19 cellular contexts compared by ENCODE assay signal in genomic region chr11:44505591-44506054, GRCh38. TPM values are rescaled to one million over a fixed set of nuclear protein-coding genes. Genes with fewer than 3 reads are reported as not detected.
DNase-seq lines count a peak whose midpoint lies in the region; ATAC-seq and TF ChIP-seq lines count a peak whose summit lies in the region.
"Had no signal": no experiment of that assay in that cellular context is flagged by ENCODE, and none has a peak within 500 bp of the region (broad histone marks: within the 10 kb centered on the region; RNA-seq: fewer than 3 reads in every experiment).

No MANE protein-coding gene starts in this region.

- H3K4me3 ChIP-seq in mammary epithelial cell (replicated peaks in 1 of 3; ENCODE audit: insufficient read depth in 1 of 3, low read depth in 2 of 3, low read length in 3 of 3): no peak overlapping the region
- H3K4me3 ChIP-seq: colonic mucosa, thoracic aorta had no signal

- DNase-seq in CMK (ENCODE audit: low read depth) (peak; percentile 44), LHCN-M2 (ENCODE audit: low read depth) (peak; percentile 72), mammary epithelial cell (peak; percentile 63), kidney glomerular epithelial cell (lab: John Stamatoyannopoulos, UW) (peak; percentile 68), anterior cingulate cortex (lab: John Stamatoyannopoulos, UW) (no peak), midbrain (lab: John Stamatoyannopoulos, UW) (no peak)
- DNase-seq in activated T-cell treated with anti-CD3 and anti-CD28 coated beads, Interleukin-2, amount 50 U/mL, for 1 hour: no peak
- DNase-seq: activated CD8-positive, alpha-beta memory T cell treated with anti-CD3 and anti-CD28 coated beads, Interleukin-2, amount 50 U/mL, for 4 hours; activated naive CD8-positive, alpha-beta T cell treated with anti-CD3 and anti-CD28 coated beads for 36 hours; colonic mucosa; foreskin melanocyte; KG1; NCI-H146; NCI-H446 treated with DMSO at 0.1 percent for 48 hours; stimulated activated CD4-positive, alpha-beta T cell treated with anti-CD3 and anti-CD28 coated beads, Interleukin-12 subunit alpha, Interleukin-12 subunit beta, amount 100 ng/mL, for 4 hours; SW 1271 had no signal

- H2AFZ ChIP-seq in mammary epithelial cell (ENCODE audit: low read depth, low read length): no peak overlapping the region

- H3K36me3 ChIP-seq in mammary epithelial cell (ENCODE audit: insufficient read depth, low read length): no peaks in the 10 kb centered on the region
- H3K36me3 ChIP-seq: colonic mucosa, thoracic aorta had no signal

- H3K9me3 ChIP-seq in mammary epithelial cell (replicated peaks; ENCODE audit: insufficient read depth, low read length): peaks cover 6% of the 10 kb centered on the region
- H3K9me3 ChIP-seq: colonic mucosa had no signal

- no peak overlapping the region for H3K27ac ChIP-seq in mammary epithelial cell (ENCODE audit: insufficient read depth, low read depth, low read length)
- H3K27ac ChIP-seq: colonic mucosa, thoracic aorta had no signal

- intact Hi-C loops in mammary epithelial cell (cut with micrococcal nuclease): no loop called here

- no peaks in the 10 kb centered on the region for H3K79me2 ChIP-seq in mammary epithelial cell (ENCODE audit: insufficient read depth, low read length)

- no peaks in the 10 kb centered on the region for H4K20me1 ChIP-seq in mammary epithelial cell (ENCODE audit: insufficient read depth, low read length)

- H3K27me3 ChIP-seq in mammary epithelial cell (ENCODE audit: insufficient read depth, low read length): peaks cover 2% of the 10 kb centered on the region
- H3K27me3 ChIP-seq: colonic mucosa had no signal

- ATAC-seq in HG03095 (IDR thresholded peaks at IDR 0.05; ENCODE audit: unreplicated experiment): no peak
- ATAC-seq: activated CD4-positive, CD25-positive, alpha-beta regulatory T cell treated with anti-CD3 and anti-CD28 coated beads, Interleukin-2, amount 50 U/mL, for 24 hours had no signal

- 48% methylated on average over 4 of the region's 5 CpGs for WGBS in mammary epithelial cell (ENCODE audit: low coverage, missing lambda C conversion rate)

- CTCF ChIA-PET in mammary epithelial cell (lab: Charles Lee; ENCODE audit: low non-redundant PET): no interaction called here

- BruUV-seq in mammary epithelial cell (replicated peaks; lab: Mats Ljungman, UMichigan): no TSS peak

- H3K4me1 ChIP-seq in mammary epithelial cell (ENCODE audit: insufficient read depth, low read length): peaks cover 3% of the 10 kb centered on the region
- H3K4me1 ChIP-seq: colonic mucosa had no signal

- H3K4me2 ChIP-seq in mammary epithelial cell (ENCODE audit: insufficient read depth, low read depth, low read length): no peak overlapping the region

- dilution Hi-C loops in mammary epithelial cell (cut with HindIII; ENCODE audit: low sequenced_read_pairs): no loop called here

- H3K9ac ChIP-seq in mammary epithelial cell (ENCODE audit: insufficient read depth, low read length): no peak overlapping the region

- in situ Hi-C loops in mammary epithelial cell (cut with MboI; ENCODE audit: low sequenced_read_pairs in 2 of 2): no loop called here

- no peak for TF ChIP-seq CTCF in mammary epithelial cell (conservative IDR thresholded peaks at IDR 0.05 in 1 of 2, IDR thresholded peaks at IDR 0.05 in 1 of 2; ENCODE audit: extremely low read depth in 1 of 2, insufficient read depth in 1 of 2, low read depth in 1 of 2, low read length in 2 of 2)

RNA-seq across cellular contexts. Expression of gene CD82, which starts 59.8 kb away (rescaled TPM):
- total RNA-seq in LHCN-M2 (2014; rRNA removed) (304 and 372 TPM in 2 replicates), mammary epithelial cell (100 to 1,000 TPM in 1 of 2 donors, 10 to 100 TPM in 1; 38.8 to 309 TPM)
- 301 TPM for polyA plus RNA-seq in LHCN-M2 (2012)
- 232 TPM for polyA plus RNA-seq in mammary epithelial cell
- polyA minus RNA-seq in mammary epithelial cell: 109 TPM

Comparison
In these comparisons a context has a peak if more than half of its experiments do, and no peak if none do; other contexts are left out.
1. DNase-seq: peak in CMK (single experiment), LHCN-M2 (single experiment), mammary epithelial cell (single experiment) and kidney glomerular epithelial cell (single experiment); none in anterior cingulate cortex (0 of 58), activated T-cell treated with anti-CD3 and anti-CD28 coated beads, Interleukin-2, amount 50 U/mL, for 1 hour (single experiment) and midbrain (single experiment).